1 cellular context compared by ENCODE assay signal in genomic region chr18:9959564-9959963, GRCh38.
TF ChIP-seq lines count a peak whose summit lies in the region.

No MANE protein-coding gene starts in this region.

TF ChIP-seq in K562, 482 proteins besides CTCF, POLR2A, EP300 and RAD21 (continued from another document):
- TF ChIP-seq, protein P1, sequence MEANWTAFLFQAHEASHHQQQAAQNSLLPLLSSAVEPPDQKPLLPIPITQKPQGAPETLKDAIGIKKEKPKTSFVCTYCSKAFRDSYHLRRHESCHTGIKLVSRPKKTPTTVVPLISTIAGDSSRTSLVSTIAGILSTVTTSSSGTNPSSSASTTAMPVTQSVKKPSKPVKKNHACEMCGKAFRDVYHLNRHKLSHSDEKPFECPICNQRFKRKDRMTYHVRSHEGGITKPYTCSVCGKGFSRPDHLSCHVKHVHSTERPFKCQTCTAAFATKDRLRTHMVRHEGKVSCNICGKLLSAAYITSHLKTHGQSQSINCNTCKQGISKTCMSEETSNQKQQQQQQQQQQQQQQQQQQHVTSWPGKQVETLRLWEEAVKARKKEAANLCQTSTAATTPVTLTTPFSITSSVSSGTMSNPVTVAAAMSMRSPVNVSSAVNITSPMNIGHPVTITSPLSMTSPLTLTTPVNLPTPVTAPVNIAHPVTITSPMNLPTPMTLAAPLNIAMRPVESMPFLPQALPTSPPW (CRISPR knock-in tag; IDR thresholded peaks at IDR 0.05), result peak; percentile 11; the same call in 1 of the 2 replicates
- TF ChIP-seq HNRNPL (IDR thresholded peaks at IDR 0.05; ENCODE audit: low read depth, low read length) (0 out of 2 replicates have a peak, but pooled peaks have one; percentile 15), ILF3 (IDR thresholded peaks at IDR 0.05; ENCODE audit: borderline replicate concordance) (0 out of 2 replicates have a peak, but pooled peaks have one; percentile 8), FUS (optimal IDR thresholded peaks at IDR 0.05; ENCODE audit: low read depth, low read length) (peak; percentile 67), CBX5 (IDR thresholded peaks at IDR 0.05; ENCODE audit: borderline replicate concordance, low read depth) (no peak), POLR2H (tag; IDR thresholded peaks at IDR 0.05; ENCODE audit: low read depth) (peak; percentile 31; the same call in 1 of the 2 replicates), ZNF384 (IDR thresholded peaks at IDR 0.05; ENCODE audit: low read depth, low read length) (peak; percentile 38; the same call in 1 of the 2 replicates)
